ENCODE assay signal across 27 cellular contexts in genomic region chr3:37086918-37087317, GRCh38.
DNase-seq lines count a peak whose midpoint lies in the region; ATAC-seq, FAIRE-seq and TF ChIP-seq lines count a peak whose summit lies in the region.
"Had no signal": no experiment of that assay in that cellular context is flagged by ENCODE, and none has a peak within 500 bp of the region (broad histone marks: within the 10 kb centered on the region; RNA-seq: fewer than 3 reads in every experiment).

No MANE protein-coding gene starts in this region.

- FAIRE-seq in A549 (lab: Jason Lieb, UNC): no peak

- no peak overlapping the region for H3K4me3 ChIP-seq in A549
- H3K4me3 ChIP-seq in epithelial cell of esophagus (ENCODE audit: low read length): no peak overlapping the region
- no peak overlapping the region for H3K4me3 ChIP-seq in tibial artery
- H3K4me3 ChIP-seq: HAP-1, SJSA1 had no signal

- WGBS in A549 (ENCODE audit: missing lambda C conversion rate): 85% methylated on average over 6 of the region's 6 CpGs

- TF ChIP-seq CTCF in A549 (IDR thresholded peaks at IDR 0.05) (no peak), epithelial cell of esophagus (IDR thresholded peaks at IDR 0.05; ENCODE audit: insufficient read depth, low read depth, low read length, missing control alignments) (no peak), tibial artery (IDR thresholded peaks at IDR 0.05) (no peak)

- peaks cover 20 to 64% (median 23%) of the 10 kb centered on the region in 3 donors for H3K36me3 ChIP-seq in tibial artery
- H3K36me3 ChIP-seq: HAP-1 had no signal

- DNase-seq in A549 (ENCODE audit: low read depth in 1 of 2, low spot score in 1 of 2) (no peak), ELR (ENCODE audit: low read depth) (peak; percentile 20), epithelial cell of esophagus (ENCODE audit: low read depth) (peak; percentile 24), cardiac septum (ENCODE audit: low spot score) (no peak), tibial artery (no peak)
- DNase-seq: Caco-2; CD8-positive, alpha-beta T cell; DMS79 treated with DMSO at 0.1 percent for 48 hours; GOT3; Karpas-422; MV-4-11; NCI-H1105; NCI-H1436 treated with DMSO at 0.1 percent for 48 hours; NCI-H1930; NCI-H2107; NCI-H446; NCI-H526; NCI-H82; Right ventricle myocardium superior; RPMI8226; T-helper 1 cell had no signal

- H3K4me1 ChIP-seq in A549 (no peaks in the 10 kb centered on the region), tibial artery (peaks cover 0 to 6% (median 1%) of the 10 kb centered on the region in 4 donors)
- H3K4me1 ChIP-seq: Caco-2, HAP-1, SJSA1 had no signal

- TF ChIP-seq RAD21 in A549 (conservative IDR thresholded peaks at IDR 0.05 in 1 of 2, IDR thresholded peaks at IDR 0.05 in 1 of 2): no peak

- no peaks in the 10 kb centered on the region for H3K27me3 ChIP-seq in tibial artery
- H3K27me3 ChIP-seq: SJSA1 had no signal

- intact Hi-C loops in cardiac septum (cut with DNase I) (no loop called here), tibial artery (cut with DNase I; ENCODE audit: low total_unique reads) (no loop called here)

- ATAC-seq in A549 (no peak), SK-N-SH treated with all-trans-retinoic acid at 6 μM for 48 hours (peak; percentile 84), GM21576 (IDR thresholded peaks at IDR 0.05; ENCODE audit: unreplicated experiment) (no peak), HG03354 (IDR thresholded peaks at IDR 0.05; ENCODE audit: poor library complexity, severe bottlenecking, unreplicated experiment) (no peak)
- ATAC-seq: CD8-positive, alpha-beta T cell had no signal

- H3K9me3 ChIP-seq in A549 (no peaks in the 10 kb centered on the region), tibial artery (no peaks in the 10 kb centered on the region)
- H3K9me3 ChIP-seq: Caco-2, HAP-1, SJSA1 had no signal

- CTCF ChIA-PET in A549 (lab: Yijun Ruan, JAX): interaction anchor here (1.0 kb wide), 1 partner anchor 38 kb away, joined by 3 read pairs; no protein-coding TSS in a partner anchor

- H3K27ac ChIP-seq in A549 (no peak overlapping the region), tibial artery (no peak overlapping the region)
- H3K27ac ChIP-seq: C4-2B, SJSA1 had no signal

- POLR2A ChIA-PET in A549 (lab: Yijun Ruan, JAX): no interaction called here

- no peak overlapping the region for H3K4me2 ChIP-seq in A549

- no peak for TF ChIP-seq POLR2A in A549 (IDR thresholded peaks at IDR 0.05; ENCODE audit: low read length)

- no peak for TF ChIP-seq EP300 in A549 (IDR thresholded peaks at IDR 0.05)

TF ChIP-seq in A549, 52 proteins besides CTCF, POLR2A, EP300 and RAD21:
- TF ChIP-seq ELK1 (IDR thresholded peaks at IDR 0.05; ENCODE audit: low read depth, low read length) (no peak), KDM5A (IDR thresholded peaks at IDR 0.05) (no peak), RARB (CRISPR knock-in tag; IDR thresholded peaks at IDR 0.05) (no peak), FOSL2 (IDR thresholded peaks at IDR 0.05) (no peak), FOSL2 (CRISPR knock-in tag; IDR thresholded peaks at IDR 0.05) (peak; percentile 41; the same call in 1 of the 2 replicates), ESRRA (IDR thresholded peaks at IDR 0.05; ENCODE audit: borderline replicate concordance, low read length) (no peak), ZNF302 (CRISPR knock-in tag; IDR thresholded peaks at IDR 0.05) (no peak)

TF ChIP-seq in SK-N-SH treated with all-trans-retinoic acid at 6 μM for 48 hours, 23 proteins besides CTCF, POLR2A, EP300 and RAD21:
- no peak for TF ChIP-seq POU6F1 (CRISPR knock-in tag; IDR thresholded peaks at IDR 0.05; ENCODE audit: borderline replicate concordance, low read depth)
- TF ChIP-seq ISL1 (CRISPR knock-in tag; IDR thresholded peaks at IDR 0.05): peak; percentile 30

Comparison
In these comparisons a context has a peak if more than half of its experiments do, and no peak if none do; other contexts are left out.
1. DNase-seq: peak in ELR (single experiment) and epithelial cell of esophagus (single experiment); none in A549 (0 of 2), cardiac septum (single experiment) and tibial artery (0 of 2).